13 cellular contexts compared by ENCODE assay signal in the genomic region with DNA sequence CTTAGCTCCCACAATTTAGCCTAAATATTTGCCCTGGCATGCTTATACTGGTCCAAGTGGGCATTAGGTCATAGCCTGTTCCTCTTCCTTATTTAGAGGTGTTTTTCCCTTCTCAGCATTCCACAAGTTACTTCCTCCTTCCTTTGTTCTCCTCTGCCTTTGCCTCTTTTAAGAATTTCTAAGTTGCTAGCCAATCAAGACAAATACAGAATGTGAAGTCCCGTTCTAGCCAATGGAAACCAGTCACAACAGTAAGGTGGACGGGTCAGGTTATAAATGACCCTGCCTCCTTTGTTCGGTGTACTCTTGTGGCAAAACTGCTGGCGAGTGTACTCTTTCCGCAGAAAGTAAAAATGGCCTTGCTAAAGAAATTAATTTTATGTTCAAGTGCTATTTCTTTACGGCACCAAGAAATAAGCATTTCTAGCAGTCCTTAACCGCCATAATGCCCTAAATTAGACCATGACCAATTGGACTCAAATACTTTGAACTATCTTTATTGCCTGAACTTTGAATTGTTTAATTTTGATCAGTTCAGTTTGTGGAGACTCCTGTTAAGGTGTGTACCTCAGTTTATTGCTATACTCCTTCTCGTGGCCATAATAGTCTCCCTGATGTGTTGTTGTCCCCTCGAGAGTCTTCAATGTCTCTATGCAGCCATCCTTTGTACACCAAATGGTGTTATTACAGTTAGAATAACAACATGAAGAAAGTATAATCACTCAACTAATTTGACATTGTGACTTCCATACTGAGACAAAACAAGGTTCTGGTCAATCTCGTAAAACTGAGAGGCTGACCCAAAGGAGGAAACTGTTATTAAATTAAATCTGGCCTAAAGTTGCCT. TPM values are rescaled to one million over a fixed set of nuclear protein-coding genes. Genes with fewer than 3 reads are reported as not detected.
DNase-seq lines count a peak whose midpoint lies in the region; ATAC-seq and TF ChIP-seq lines count a peak whose summit lies in the region.
"Had no signal": no experiment of that assay in that cellular context is flagged by ENCODE, and none has a peak within 500 bp of the region (broad histone marks: within the 10 kb centered on the region; RNA-seq: fewer than 3 reads in every experiment).

No MANE protein-coding gene starts in this region.

- H3F3A ChIP-seq in GM23248 (ENCODE audit: insufficient read depth) (no peaks in the 10 kb centered on the region), SU-DHL-6 (ENCODE audit: insufficient read depth) (0 out of 2 replicates have a peak, but pooled peaks cover 2% of the 10 kb centered on the region)

- no peak overlapping the region for H3K4me2 ChIP-seq in GM23248 (ENCODE audit: unreplicated experiment)
- peak overlapping the region; percentile 80 for H3K4me2 ChIP-seq in SU-DHL-6 (ENCODE audit: low read depth, low read length, poor library complexity, severe bottlenecking)

- no peaks in the 10 kb centered on the region for H3K9me2 ChIP-seq in GM23248 (ENCODE audit: insufficient read depth)
- H3K9me2 ChIP-seq in SU-DHL-6 (replicated peaks; ENCODE audit: insufficient read depth, low read length): no peaks in the 10 kb centered on the region

- H2AFZ ChIP-seq in GM23248 (0 out of 2 replicates have a peak overlapping the region, but pooled peaks have one; percentile 96), SU-DHL-6 (ENCODE audit: low read depth, low read length, severe bottlenecking) (peak overlapping the region; percentile 83)

- no peaks in the 10 kb centered on the region for H3K27me3 ChIP-seq in GM23248 (replicated peaks; ENCODE audit: insufficient read depth)
- H3K27me3 ChIP-seq in SU-DHL-6 (ENCODE audit: low read length): no peaks in the 10 kb centered on the region
- H3K27me3 ChIP-seq in upper lobe of right lung: no peaks in the 10 kb centered on the region

- H3K9me3 Mint-ChIP-seq in stimulated activated effector memory CD8-positive, alpha-beta T cell treated with anti-CD3 and anti-CD28 coated beads, Interleukin-12 subunit alpha, Interleukin-12 subunit beta, amount 100 ng/mL, for 72 hours: no peaks in the 10 kb centered on the region
- H3K9me3 Mint-ChIP-seq: nephron progenitor cell had no signal

- WGBS in GM23248 (ENCODE audit: low coverage in 1 of 2, low lambda C conversion rate in 2 of 2, missing lambda C conversion rate in 2 of 2), 2 experiments: 92 to 93% methylated on average over 10 of the region's 10 CpGs

- no peak for TF ChIP-seq CTCF in SU-DHL-6 (IDR thresholded peaks at IDR 0.05; ENCODE audit: insufficient read depth, low read length, poor library complexity, severe bottlenecking)
- no peak for TF ChIP-seq CTCF in upper lobe of right lung (IDR thresholded peaks at IDR 0.05)

- in situ Hi-C loops in GM23248 (cut with MboI): no loop called here

- H3K79me2 ChIP-seq in GM23248 (ENCODE audit: insufficient read depth) (peaks cover 24% of the 10 kb centered on the region), SU-DHL-6 (ENCODE audit: insufficient read depth, low read length) (peaks cover 35% of the 10 kb centered on the region)

- H3K4me1 ChIP-seq in GM23248 (ENCODE audit: insufficient read depth) (peaks cover 11% of the 10 kb centered on the region; the same call in 1 of the 2 replicates), upper lobe of right lung (peaks cover 38% of the 10 kb centered on the region)

- intact Hi-C loops in upper lobe of right lung (cut with DNase I): no loop called here

- H4K20me1 ChIP-seq in GM23248 (ENCODE audit: insufficient read depth) (no peaks in the 10 kb centered on the region), SU-DHL-6 (ENCODE audit: low read depth, low read length) (0 out of 2 replicates have a peak, but pooled peaks cover 6% of the 10 kb centered on the region)

- no peaks in the 10 kb centered on the region for H3K36me3 Mint-ChIP-seq in stimulated activated effector memory CD8-positive, alpha-beta T cell treated with anti-CD3 and anti-CD28 coated beads, Interleukin-12 subunit alpha, Interleukin-12 subunit beta, amount 100 ng/mL, for 72 hours

- H3K27ac ChIP-seq in GM23248 (no peak overlapping the region), SU-DHL-6 (ENCODE audit: low read depth, low read length) (no peak overlapping the region), upper lobe of right lung (no peak overlapping the region)

- peak overlapping the region; percentile 89 for H3K4me3 Mint-ChIP-seq in stimulated activated effector memory CD8-positive, alpha-beta T cell treated with anti-CD3 and anti-CD28 coated beads, Interleukin-12 subunit alpha, Interleukin-12 subunit beta, amount 100 ng/mL, for 72 hours

- no peak overlapping the region for H3K4me3 ChIP-seq in GM23248
- peak overlapping the region; percentile 86 for H3K4me3 ChIP-seq in SU-DHL-6 (ENCODE audit: insufficient read depth, low read length, poor library complexity, severe bottlenecking)
- H3K4me3 ChIP-seq in upper lobe of right lung: no peak overlapping the region

- ATAC-seq in stimulated activated effector memory CD8-positive, alpha-beta T cell treated with anti-CD3 and anti-CD28 coated beads, Interleukin-12 subunit alpha, Interleukin-12 subunit beta, amount 100 ng/mL, for 72 hours: no peak
- ATAC-seq in upper lobe of right lung: no peak

- H3K9ac ChIP-seq in GM23248: no peak overlapping the region
- no peak overlapping the region for H3K9ac ChIP-seq in SU-DHL-6 (ENCODE audit: low read length)

- H3K36me3 ChIP-seq in GM23248 (ENCODE audit: low read depth): no peaks in the 10 kb centered on the region
- no peaks in the 10 kb centered on the region for H3K36me3 ChIP-seq in SU-DHL-6 (ENCODE audit: low read length)
- H3K36me3 ChIP-seq in upper lobe of right lung: no peaks in the 10 kb centered on the region

- DNase-seq in GM23248: no peak
- DNase-seq in glomerular visceral epithelial cell (ENCODE audit: extremely low spot score): peak; percentile 9
- DNase-seq in stimulated activated effector memory CD8-positive, alpha-beta T cell treated with anti-CD3 and anti-CD28 coated beads, Interleukin-12 subunit alpha, Interleukin-12 subunit beta, amount 100 ng/mL, for 72 hours (ENCODE audit: low spot score in 2 of 2): no peak
- no peak for DNase-seq in upper lobe of right lung
- no peak for DNase-seq in NCI-H524 treated with DMSO at 0.1 percent for 48 hours (lab: John Stamatoyannopoulos, UW)
- no peak for DNase-seq in NCI-H2196 (lab: John Stamatoyannopoulos, UW; ENCODE audit: unreplicated experiment)
- DNase-seq: activated effector memory CD4-positive, alpha-beta T cell treated with anti-CD3 and anti-CD28 coated beads, Interleukin-2, amount 50 U/mL, for 16 hours; Kasumi-1; NCI-H2227 treated with DMSO at 0.1 percent for 48 hours; nephron progenitor cell; RPMI8226; substantia nigra had no signal

- H3K9me3 ChIP-seq in GM23248 (ENCODE audit: low read depth): no peaks in the 10 kb centered on the region
- H3K9me3 ChIP-seq in SU-DHL-6 (ENCODE audit: insufficient read depth, low read length): no peaks in the 10 kb centered on the region
- H3K9me3 ChIP-seq in upper lobe of right lung: no peaks in the 10 kb centered on the region

- peaks cover 13% of the 10 kb centered on the region for H3K4me1 Mint-ChIP-seq in stimulated activated effector memory CD8-positive, alpha-beta T cell treated with anti-CD3 and anti-CD28 coated beads, Interleukin-12 subunit alpha, Interleukin-12 subunit beta, amount 100 ng/mL, for 72 hours

- H3K27ac Mint-ChIP-seq in stimulated activated effector memory CD8-positive, alpha-beta T cell treated with anti-CD3 and anti-CD28 coated beads, Interleukin-12 subunit alpha, Interleukin-12 subunit beta, amount 100 ng/mL, for 72 hours: no peak overlapping the region
- H3K27ac Mint-ChIP-seq: nephron progenitor cell had no signal

RNA-seq across cellular contexts. Expression of a gene that starts 1.6 kb away (rescaled TPM):
- total RNA-seq in GM23248 (2014; rRNA removed; shearing (Covaris generic)): 4.0 and 4.5 TPM in 2 replicates
- polyA plus RNA-seq in GM23248 (2016; fragmentation: Nextera tagmentation; extraction: Ambion mirVana): 30.1 and 30.8 TPM in 2 replicates
- total RNA-seq in upper lobe of right lung: 37.9 TPM

RNA-seq across cellular contexts. Expression of a gene that starts 56.8 kb away (rescaled TPM):
- total RNA-seq in GM23248 (2014; rRNA removed; shearing (Covaris generic)): 7.6 and 8.6 TPM in 2 replicates
- 6.8 and 7.1 TPM in 2 replicates for polyA plus RNA-seq in GM23248 (2016; fragmentation: Nextera tagmentation; extraction: Ambion mirVana)
- total RNA-seq in upper lobe of right lung: 9.0 TPM
